In the genomic region with DNA sequence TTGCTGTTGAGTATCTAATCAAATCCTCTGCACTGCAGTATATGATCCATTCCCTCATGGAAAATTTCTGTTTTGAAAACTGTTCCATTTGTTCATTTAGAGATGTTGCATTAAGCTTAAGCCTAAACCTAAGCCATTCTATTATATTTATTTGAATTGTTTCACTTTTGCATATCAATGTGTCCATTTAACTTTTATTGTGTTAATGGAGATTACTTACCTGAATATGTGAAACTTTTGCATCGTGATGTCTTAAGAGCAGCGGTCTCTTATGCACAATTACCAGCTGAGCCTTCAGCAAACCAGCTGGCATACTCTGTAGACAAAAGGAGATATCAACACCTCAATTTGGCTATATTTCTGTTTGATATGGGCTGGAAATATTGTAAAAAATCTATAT, we compare ENCODE assay signal across 27 cellular contexts.
"Had no signal": no experiment of that assay in that cellular context is flagged by ENCODE, and none has a peak within 500 bp of the region (broad histone marks: within the 10 kb centered on the region; RNA-seq: fewer than 3 reads in every experiment).

No MANE protein-coding gene starts in this region.

- H3K36me3 Mint-ChIP-seq: stimulated activated effector memory CD8-positive, alpha-beta T cell treated with anti-CD3 and anti-CD28 coated beads, Interleukin-12 subunit alpha, Interleukin-12 subunit beta, amount 100 ng/mL, for 72 hours; stimulated activated memory B cell treated with anti-CD40 and anti-IgM and Interleukin-4, amounts not matched to agents 10 μg/mL and 1 μg/mL and 100 μg/mL, for 72 hours; stimulated activated naive B cell treated with anti-CD40 and anti-IgM and Interleukin-4, amounts not matched to agents 10 μg/mL and 1 μg/mL and 100 μg/mL, for 72 hours; type B pancreatic cell had no signal

- H3K9me3 Mint-ChIP-seq: stimulated activated naive B cell treated with anti-CD40 and anti-IgM and Interleukin-4, amounts not matched to agents 10 μg/mL and 1 μg/mL and 100 μg/mL, for 72 hours had no signal

- H3K4me1 ChIP-seq: stomach, suprapubic skin, testis, thyroid gland, tibial nerve, transverse colon, upper lobe of left lung, upper lobe of right lung, uterus, vagina had no signal

- ATAC-seq: stimulated activated effector memory CD8-positive, alpha-beta T cell treated with anti-CD3 and anti-CD28 coated beads, Interleukin-12 subunit alpha, Interleukin-12 subunit beta, amount 100 ng/mL, for 72 hours; stimulated activated memory B cell treated with anti-CD40 and anti-IgM and Interleukin-4, amounts not matched to agents 10 μg/mL and 1 μg/mL and 100 μg/mL, for 72 hours; stimulated activated naive B cell treated with anti-CD40 and anti-IgM and Interleukin-4, amounts not matched to agents 10 μg/mL and 1 μg/mL and 100 μg/mL, for 72 hours; stimulated activated naive CD8-positive, alpha-beta T cell treated with anti-CD3 and anti-CD28 coated beads, Interleukin-15, amount 100 ng/mL, for 72 hours; stimulated activated naive CD8-positive, alpha-beta T cell treated with anti-CD3 and anti-CD28 coated beads, Interleukin-15, Interleukin-2, amounts not matched to agents 100 U/mL and 50 U/mL, for 24 hours; upper lobe of right lung had no signal

- H3K27me3 Mint-ChIP-seq: stimulated activated memory B cell treated with anti-CD40 and anti-IgM and Interleukin-4, amounts not matched to agents 10 μg/mL and 1 μg/mL and 100 μg/mL, for 72 hours; stimulated activated naive B cell treated with anti-CD40 and anti-IgM and Interleukin-4, amounts not matched to agents 10 μg/mL and 1 μg/mL and 100 μg/mL, for 72 hours; stimulated activated naive CD8-positive, alpha-beta T cell treated with anti-CD3 and anti-CD28 coated beads, Interleukin-15, amount 100 ng/mL, for 72 hours; stimulated activated naive CD8-positive, alpha-beta T cell treated with anti-CD3 and anti-CD28 coated beads, Interleukin-15, Interleukin-2, amounts not matched to agents 100 ng/mL and 50 ng/mL, for 24 hours; type B pancreatic cell had no signal

- H3K4me1 Mint-ChIP-seq: stimulated activated effector memory CD8-positive, alpha-beta T cell treated with anti-CD3 and anti-CD28 coated beads, Interleukin-12 subunit alpha, Interleukin-12 subunit beta, amount 100 ng/mL, for 72 hours; stimulated activated memory B cell treated with anti-CD40 and anti-IgM and Interleukin-4, amounts not matched to agents 10 μg/mL and 1 μg/mL and 100 μg/mL, for 72 hours; stimulated activated naive B cell treated with anti-CD40 and anti-IgM and Interleukin-4, amounts not matched to agents 10 μg/mL and 1 μg/mL and 100 μg/mL, for 72 hours; stimulated activated naive CD8-positive, alpha-beta T cell treated with anti-CD3 and anti-CD28 coated beads, Interleukin-15, amount 100 ng/mL, for 72 hours had no signal

- H3K27me3 ChIP-seq: stomach, suprapubic skin, testis, thyroid gland, tibial nerve, transverse colon, upper lobe of left lung, upper lobe of right lung, uterus, vagina had no signal

- H3K9me3 ChIP-seq: suprapubic skin, testis, thoracic aorta, thyroid gland, tibial nerve, transverse colon, upper lobe of left lung, upper lobe of right lung, uterus, vagina had no signal

- H3K4me3 Mint-ChIP-seq: stimulated activated effector memory CD8-positive, alpha-beta T cell treated with anti-CD3 and anti-CD28 coated beads, Interleukin-12 subunit alpha, Interleukin-12 subunit beta, amount 100 ng/mL, for 72 hours; stimulated activated memory B cell treated with anti-CD40 and anti-IgM and Interleukin-4, amounts not matched to agents 10 μg/mL and 1 μg/mL and 100 μg/mL, for 72 hours; stimulated activated naive B cell treated with anti-CD40 and anti-IgM and Interleukin-4, amounts not matched to agents 10 μg/mL and 1 μg/mL and 100 μg/mL, for 72 hours; stimulated activated naive CD8-positive, alpha-beta T cell treated with anti-CD3 and anti-CD28 coated beads, Interleukin-15, Interleukin-2, amounts not matched to agents 100 ng/mL and 50 ng/mL, for 24 hours; type B pancreatic cell had no signal

- H3K36me3 ChIP-seq: stomach, suprapubic skin, thoracic aorta, thyroid gland, tibial nerve, transverse colon, upper lobe of left lung, upper lobe of right lung, uterus, vagina had no signal

- DNase-seq: stimulated activated CD4-positive, alpha-beta T cell treated with anti-CD3 and anti-CD28 coated beads, Interleukin-2, amount 100 ng/mL, for 48 hours; stimulated activated CD4-positive, alpha-beta T cell treated with anti-CD3 and anti-CD28 coated beads, Interleukin-4, amount 100 ng/mL, for 1 hour; stimulated activated CD4-positive, alpha-beta T cell treated with anti-CD3 and anti-CD28 coated beads, Interleukin-4, amount 100 ng/mL, for 24 hours; stimulated activated CD4-positive, alpha-beta T cell treated with anti-CD3 and anti-CD28 coated beads, Interleukin-4, amount 100 ng/mL, for 4 hours; stimulated activated CD8-positive, alpha-beta memory T cell treated with anti-CD3 and anti-CD28 coated beads, Interleukin-4, amount 100 ng/mL, for 48 hours; stimulated activated naive B cell treated with anti-CD40 and anti-IgM and Interleukin-4, amounts not matched to agents 10 μg/mL and 1 μg/mL and 100 μg/mL, for 72 hours; stimulated activated naive CD4-positive, alpha-beta T cell; stimulated activated naive CD4-positive, alpha-beta T cell treated with Interleukin-2 at 50 U/mL for 16 hours; stimulated activated naive CD8-positive, alpha-beta T cell treated with anti-CD3 and anti-CD28 coated beads, Interleukin-15, amount 100 ng/mL, for 72 hours; stimulated activated naive CD8-positive, alpha-beta T cell treated with anti-CD3 and anti-CD28 coated beads, Interleukin-15, Interleukin-2, amounts not matched to agents 100 U/mL and 50 U/mL, for 24 hours; stomach; substantia nigra; testis; thyroid gland; transverse colon; trophoblast cell; upper lobe of left lung; upper lobe of right lung; uterus had no signal

- H3K27ac Mint-ChIP-seq: stimulated activated effector memory CD8-positive, alpha-beta T cell treated with anti-CD3 and anti-CD28 coated beads, Interleukin-12 subunit alpha, Interleukin-12 subunit beta, amount 100 ng/mL, for 72 hours; stimulated activated memory B cell treated with anti-CD40 and anti-IgM and Interleukin-4, amounts not matched to agents 10 μg/mL and 1 μg/mL and 100 μg/mL, for 72 hours; stimulated activated naive B cell treated with anti-CD40 and anti-IgM and Interleukin-4, amounts not matched to agents 10 μg/mL and 1 μg/mL and 100 μg/mL, for 72 hours; stimulated activated naive CD8-positive, alpha-beta T cell treated with anti-CD3 and anti-CD28 coated beads, Interleukin-15, amount 100 ng/mL, for 72 hours; stimulated activated naive CD8-positive, alpha-beta T cell treated with anti-CD3 and anti-CD28 coated beads, Interleukin-15, Interleukin-2, amounts not matched to agents 100 ng/mL and 50 ng/mL, for 24 hours; type B pancreatic cell had no signal

- H3K4me3 ChIP-seq: stomach, suprapubic skin, testis, thoracic aorta, thyroid gland, tibial nerve, transverse colon, upper lobe of left lung, upper lobe of right lung, uterus, vagina had no signal

- H3K27ac ChIP-seq: stomach, suprapubic skin, testis, thoracic aorta, thyroid gland, tibial nerve, transverse colon, upper lobe of left lung, upper lobe of right lung, uterus, vagina had no signal
